16 cellular contexts compared by ENCODE assay signal in genomic region chr1:56466541-56466940, GRCh38.
"Had no signal": no experiment of that assay in that cellular context is flagged by ENCODE, and none has a peak within 500 bp of the region (broad histone marks: within the 10 kb centered on the region; RNA-seq: fewer than 3 reads in every experiment).

No MANE protein-coding gene starts in this region.

- H3K27me3 ChIP-seq: esophagus muscularis mucosa, gastrocnemius medialis, heart right ventricle, stomach had no signal

- DNase-seq: effector memory CD8-positive, alpha-beta T cell; gastrocnemius medialis; heart right ventricle; hypothalamus; mesendoderm; naive B cell; psoas muscle; retina; small intestine; stimulated activated CD4-positive, alpha-beta T cell treated with anti-CD3 and anti-CD28 coated beads, Interleukin-12 subunit alpha, Interleukin-12 subunit beta, amount 100 ng/mL, for 4 hours; stimulated activated naive CD4-positive, alpha-beta T cell; stomach; trophoblast cell had no signal

- H3K4me3 ChIP-seq: esophagus muscularis mucosa, gastrocnemius medialis, heart right ventricle, psoas muscle, stomach had no signal

- ATAC-seq: effector memory CD8-positive, alpha-beta T cell; gastrocnemius medialis; psoas muscle had no signal

- H3K36me3 ChIP-seq: esophagus muscularis mucosa, gastrocnemius medialis, heart right ventricle, stomach had no signal

- H3K9me3 ChIP-seq: esophagus muscularis mucosa, gastrocnemius medialis, heart right ventricle, psoas muscle, stomach had no signal

- H3K27ac ChIP-seq: epithelial cell of prostate, esophagus muscularis mucosa, gastrocnemius medialis, parathyroid adenoma, psoas muscle, stomach had no signal
